8 cellular contexts compared by ENCODE assay signal in the genomic region with DNA sequence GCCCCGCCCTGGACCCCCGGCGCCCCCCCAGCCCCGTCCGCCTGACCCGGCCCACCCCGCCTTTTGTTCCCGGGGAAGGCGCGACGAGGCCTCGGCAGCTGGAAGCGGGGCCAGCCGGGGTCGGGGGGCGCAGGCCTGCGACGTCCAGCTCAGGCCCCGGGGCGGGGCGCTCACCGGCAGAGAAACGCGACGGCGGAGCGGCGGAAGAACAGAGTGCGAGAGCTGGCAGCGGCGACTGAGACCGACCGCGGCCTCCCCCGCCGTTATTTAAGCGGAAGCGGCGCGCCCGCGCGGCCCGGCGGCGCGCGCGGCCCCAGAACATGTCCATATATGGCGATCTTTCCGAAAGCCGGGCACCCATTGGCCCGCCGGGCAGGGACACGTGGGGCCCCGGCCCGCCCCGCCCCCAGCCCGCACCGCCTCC. TPM values are rescaled to one million over a fixed set of nuclear protein-coding genes. Genes with fewer than 3 reads are reported as not detected.
DNase-seq lines count a peak whose midpoint lies in the region; ATAC-seq and TF ChIP-seq lines count a peak whose summit lies in the region.

A gene (minus strand): TSS at position 240 of the 424 bp plus-strand sequence. CDS start 445 bp downstream, outside the sequence.

- no peak for TF ChIP-seq CTCF in CD4-positive, alpha-beta T cell (IDR thresholded peaks at IDR 0.05)
- TF ChIP-seq CTCF in epithelial cell of proximal tubule (conservative IDR thresholded peaks at IDR 0.05; ENCODE audit: low read depth, low read length) = no peak

- peak within 1 kb of the TSS; percentile 99 for H3K4me3 Mint-ChIP-seq in CD4-positive, alpha-beta T cell
- H3K4me3 Mint-ChIP-seq in IgD-negative memory B cell = peak within 1 kb of the TSS; percentile 94 to 99 (median 97)

- H3K27me3 Mint-ChIP-seq in CD4-positive, alpha-beta T cell = no peaks in the 10 kb centered on the region
- no peaks in the 10 kb centered on the region for H3K27me3 Mint-ChIP-seq in IgD-negative memory B cell

- peaks cover 48% of the 10 kb centered on the region for H3K36me3 Mint-ChIP-seq in CD4-positive, alpha-beta T cell (ENCODE audit: low read depth)
- peaks cover 26% of the 10 kb centered on the region for H3K36me3 Mint-ChIP-seq in IgD-negative memory B cell

- CTCF ChIA-PET in CD4-positive, alpha-beta T cell (lab: Charles Lee) = interaction anchor here (1.9 kb wide), 1 partner anchor 28 kb away, joined by 10 read pairs; no protein-coding TSS in a partner anchor

- peak within 1 kb of the TSS; percentile 89 for H3K4me3 ChIP-seq in epithelial cell of proximal tubule (ENCODE audit: low read depth, low read length)
- peak within 1 kb of the TSS; percentile 96 to 97 for H3K4me3 ChIP-seq in mucosa of rectum (ENCODE audit: low read length in 2 of 2)

- no peaks in the 10 kb centered on the region for H3K9me3 Mint-ChIP-seq in CD4-positive, alpha-beta T cell
- H3K9me3 Mint-ChIP-seq in IgD-negative memory B cell = no peaks in the 10 kb centered on the region

- POLR2A ChIA-PET in CD4-positive, alpha-beta T cell (lab: Charles Lee) = interaction anchor here (0.6 to 9.3 kb wide), 17 partner anchors 9 to 348 kb away, joined by 3 to 93 read pairs (median 4); a partner anchor contains a TSS

- peak within 1 kb of the TSS; percentile 97 to 99 for H3K9ac ChIP-seq in mucosa of rectum (ENCODE audit: low read depth in 1 of 2, low read length in 2 of 2)

- DNase-seq in CD4-positive, alpha-beta T cell = peak; percentile 84 to 94 (median 92)
- DNase-seq in activated T-cell treated with anti-CD3 and anti-CD28 coated beads, Interleukin-2, amount 50 U/mL, for 1 hour = peak; percentile 95
- DNase-seq in epithelial cell of proximal tubule (ENCODE audit: low read depth) = no peak
- peak; percentile 83 for DNase-seq in stimulated activated CD8-positive, alpha-beta memory T cell treated with anti-CD3 and anti-CD28 coated beads, Interleukin-4, amount 100 ng/mL, for 24 hours (ENCODE audit: low read depth)

- peak within 1 kb of the TSS; percentile 72 for H3K27ac ChIP-seq in CD4-positive, alpha-beta T cell (ENCODE audit: low read depth, low read length)
- peak within 1 kb of the TSS; percentile 100 for H3K27ac ChIP-seq in mucosa of rectum (ENCODE audit: low read depth in 2 of 2, low read length in 2 of 2)

- peak; percentile 66 for ATAC-seq in CD4-positive, alpha-beta T cell (ENCODE audit: poor library complexity)
- ATAC-seq in GM19468 (IDR thresholded peaks at IDR 0.05; ENCODE audit: extremely low read depth, unreplicated experiment) = peak; percentile 39

- peaks cover 59% of the 10 kb centered on the region for H3K4me1 Mint-ChIP-seq in CD4-positive, alpha-beta T cell (ENCODE audit: low read depth)
- peaks cover 27 to 37% (median 36%) of the 10 kb centered on the region in 3 donors for H3K4me1 Mint-ChIP-seq in IgD-negative memory B cell

- H3K36me3 ChIP-seq in mucosa of rectum (ENCODE audit: control insufficient read depth in 2 of 2, insufficient read depth in 2 of 2, low read length in 2 of 2) = peaks cover 36 to 38% of the 10 kb centered on the region in 2 donors

- H3K27me3 ChIP-seq in CD4-positive, alpha-beta T cell (ENCODE audit: control insufficient read depth, insufficient read depth, low read length) = no peaks in the 10 kb centered on the region
- H3K27me3 ChIP-seq in mucosa of rectum (ENCODE audit: control insufficient read depth in 2 of 2, insufficient read depth in 2 of 2, low read length in 2 of 2) = no peaks in the 10 kb centered on the region

- H3K27ac Mint-ChIP-seq in CD4-positive, alpha-beta T cell = peak within 1 kb of the TSS; percentile 90
- H3K27ac Mint-ChIP-seq in IgD-negative memory B cell = peak within 1 kb of the TSS; percentile 95 to 99 (median 96)

- no peaks in the 10 kb centered on the region for H3K9me3 ChIP-seq in CD4-positive, alpha-beta T cell (ENCODE audit: control insufficient read depth, low read length)
- no peaks in the 10 kb centered on the region for H3K9me3 ChIP-seq in mucosa of rectum (ENCODE audit: control insufficient read depth in 2 of 2, low read length in 2 of 2)

- intact Hi-C loops in CD4-positive, alpha-beta T cell (cut with DNase I, micrococcal nuclease) = loop anchor here in 1 of 2 experiments (2.0 to 10.0 kb wide), 6 partner anchors 24 to 1248 kb away; a partner anchor contains a TSS

- peaks cover 38 to 40% of the 10 kb centered on the region in 2 donors for H3K4me1 ChIP-seq in mucosa of rectum (ENCODE audit: control insufficient read depth in 2 of 2, insufficient read depth in 2 of 2, low read length in 2 of 2)

TF ChIP-seq in PFSK-1, 5 proteins besides CTCF, POLR2A, EP300 and RAD21:
- peak; percentile 75 for TF ChIP-seq SIN3A (IDR thresholded peaks at IDR 0.05; ENCODE audit: borderline replicate concordance, insufficient read depth, low read length)
- peak; percentile 97 for TF ChIP-seq TAF1 (IDR thresholded peaks at IDR 0.05; ENCODE audit: borderline replicate concordance, insufficient read depth, low read length)
- TF ChIP-seq POLR2AphosphoS5 (IDR thresholded peaks at IDR 0.05; ENCODE audit: low read depth, low read length) = peak; percentile 98
- TF ChIP-seq, protein P1, sequence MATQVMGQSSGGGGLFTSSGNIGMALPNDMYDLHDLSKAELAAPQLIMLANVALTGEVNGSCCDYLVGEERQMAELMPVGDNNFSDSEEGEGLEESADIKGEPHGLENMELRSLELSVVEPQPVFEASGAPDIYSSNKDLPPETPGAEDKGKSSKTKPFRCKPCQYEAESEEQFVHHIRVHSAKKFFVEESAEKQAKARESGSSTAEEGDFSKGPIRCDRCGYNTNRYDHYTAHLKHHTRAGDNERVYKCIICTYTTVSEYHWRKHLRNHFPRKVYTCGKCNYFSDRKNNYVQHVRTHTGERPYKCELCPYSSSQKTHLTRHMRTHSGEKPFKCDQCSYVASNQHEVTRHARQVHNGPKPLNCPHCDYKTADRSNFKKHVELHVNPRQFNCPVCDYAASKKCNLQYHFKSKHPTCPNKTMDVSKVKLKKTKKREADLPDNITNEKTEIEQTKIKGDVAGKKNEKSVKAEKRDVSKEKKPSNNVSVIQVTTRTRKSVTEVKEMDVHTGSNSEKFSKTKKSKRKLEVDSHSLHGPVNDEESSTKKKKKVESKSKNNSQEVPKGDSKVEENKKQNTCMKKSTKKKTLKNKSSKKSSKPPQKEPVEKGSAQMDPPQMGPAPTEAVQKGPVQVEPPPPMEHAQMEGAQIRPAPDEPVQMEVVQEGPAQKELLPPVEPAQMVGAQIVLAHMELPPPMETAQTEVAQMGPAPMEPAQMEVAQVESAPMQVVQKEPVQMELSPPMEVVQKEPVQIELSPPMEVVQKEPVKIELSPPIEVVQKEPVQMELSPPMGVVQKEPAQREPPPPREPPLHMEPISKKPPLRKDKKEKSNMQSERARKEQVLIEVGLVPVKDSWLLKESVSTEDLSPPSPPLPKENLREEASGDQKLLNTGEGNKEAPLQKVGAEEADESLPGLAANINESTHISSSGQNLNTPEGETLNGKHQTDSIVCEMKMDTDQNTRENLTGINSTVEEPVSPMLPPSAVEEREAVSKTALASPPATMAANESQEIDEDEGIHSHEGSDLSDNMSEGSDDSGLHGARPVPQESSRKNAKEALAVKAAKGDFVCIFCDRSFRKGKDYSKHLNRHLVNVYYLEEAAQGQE (IDR thresholded peaks at IDR 0.05; ENCODE audit: insufficient read depth in 1 of 2, low read depth in 2 of 2, low read length in 2 of 2) = peak in 1 of 2 experiments; percentile 58; a peak in 1 of 4 replicates
- TF ChIP-seq FOXP2 (optimal IDR thresholded peaks at IDR 0.05; ENCODE audit: borderline replicate concordance, extremely low read depth, extremely low read length, insufficient read depth) = peak; percentile 16

RNA-seq across cellular contexts. Expression of the gene that starts here (rescaled TPM):
- total RNA-seq in CD4-positive, alpha-beta T cell = 1,000 to 10,000 TPM; 1,296 to 1,318 TPM
- 1,302 TPM for polyA plus RNA-seq in IgD-negative memory B cell
- 8,081 TPM for polyA plus RNA-seq in PFSK-1 (2012; ENCODE audit: insufficient read length, low read depth)
- 8,322 and 8,951 TPM in 2 replicates for total RNA-seq in epithelial cell of proximal tubule
